In genomic region chr3:151124476-151124875, GRCh38 we compare ENCODE assay signal across 18 cellular contexts. TPM values are rescaled to one million over a fixed set of nuclear protein-coding genes. Genes with fewer than 3 reads are reported as not detected.
"Had no signal": no experiment of that assay in that cellular context is flagged by ENCODE, and none has a peak within 500 bp of the region (broad histone marks: within the 10 kb centered on the region; RNA-seq: fewer than 3 reads in every experiment).

No MANE protein-coding gene starts in this region.

- H3K4me3 ChIP-seq: gastrocnemius medialis, upper lobe of left lung had no signal

- ATAC-seq: esophagus mucosa, gastrocnemius medialis, left cardiac atrium, right cardiac atrium had no signal

- H3K36me3 ChIP-seq: gastrocnemius medialis, upper lobe of left lung had no signal

- DNase-seq: activated gamma-delta T cell treated with Interleukin-2 at 50 U/mL for 16 hours; activated T-cell treated with anti-CD3 and anti-CD28 coated beads, Interleukin-2, amount 50 U/mL, for 1 hour; anterior cingulate cortex; central memory CD4-positive, alpha-beta T cell; effector memory CD4-positive, alpha-beta T cell; gastrocnemius medialis; head of caudate nucleus; hypothalamus; left cardiac atrium; nephron progenitor cell; nucleus accumbens; right cardiac atrium; stimulated activated CD4-positive, alpha-beta T cell treated with anti-CD3 and anti-CD28 coated beads, Interleukin-4, amount 100 ng/mL, for 24 hours; stimulated activated naive CD4-positive, alpha-beta T cell treated with Interleukin-2 at 50 U/mL for 16 hours; upper lobe of left lung had no signal

- H3K9ac ChIP-seq: parathyroid adenoma had no signal

- H3K9me3 ChIP-seq: gastrocnemius medialis, upper lobe of left lung had no signal

- H2AFZ ChIP-seq: parathyroid adenoma had no signal

- H3K27me3 ChIP-seq: gastrocnemius medialis, upper lobe of left lung had no signal

- H3K4me1 ChIP-seq: gastrocnemius medialis, parathyroid adenoma, upper lobe of left lung had no signal

- H3K27ac ChIP-seq: gastrocnemius medialis, parathyroid adenoma, upper lobe of left lung had no signal

- H3K79me2 ChIP-seq: parathyroid adenoma had no signal

RNA-seq across cellular contexts. Expression of gene MED12L, which starts 39.0 kb away (rescaled TPM):
- total RNA-seq: myocyte had no signal
